Comparison of ENCODE assay signal across 13 cellular contexts in genomic region chr12:55725556-55725955, GRCh38. TPM values are rescaled to one million over a fixed set of nuclear protein-coding genes. Genes with fewer than 3 reads are reported as not detected.
A peak's percentile ranks its signal among the peaks of the same experiment; 100 is the strongest.
DNase-seq lines count a peak whose midpoint lies in the region; ATAC-seq and TF ChIP-seq lines count a peak whose summit lies in the region.
"Had no signal": no experiment of that assay in that cellular context is flagged by ENCODE, and none has a peak within 500 bp of the region (broad histone marks: within the 10 kb centered on the region; RNA-seq: fewer than 3 reads in every experiment).

No MANE protein-coding gene starts in this region.

- H3K4me3 ChIP-seq in AG04450 (ENCODE audit: low read depth, low read length) (peak overlapping the region; percentile 99), adipocyte (ENCODE audit: low read length) (peak overlapping the region; percentile 97)
- H3K4me3 ChIP-seq: colonic mucosa, SJSA1 had no signal

- H3K4me1 Mint-ChIP-seq in natural killer cell: peaks cover 41 to 52% of the 10 kb centered on the region in 2 donors

- H3K27me3 ChIP-seq in AG04450 (ENCODE audit: control insufficient read depth, insufficient read depth, low read length) (no peaks in the 10 kb centered on the region), adipocyte (replicated peaks; ENCODE audit: control insufficient read depth, insufficient read depth, low read length) (no peaks in the 10 kb centered on the region)
- H3K27me3 ChIP-seq: colonic mucosa, SJSA1 had no signal

- peak overlapping the region; percentile 31 for H3K27ac ChIP-seq in AG04450 (ENCODE audit: low read depth, low read length)
- H3K27ac ChIP-seq: colonic mucosa, SJSA1 had no signal

- DNase-seq in AG04450 (ENCODE audit: low read depth, low spot score) (no peak), adipocyte (ENCODE audit: low read depth) (no peak), natural killer cell (no peak), SW480 (ENCODE audit: low spot score) (no peak), NCI-H1930 (lab: John Stamatoyannopoulos, UW) (no peak)
- DNase-seq: activated CD4-positive, alpha-beta T cell treated with anti-CD3 and anti-CD28 coated beads for 1 hour; colonic mucosa; mesendoderm; NCI-H526; stimulated activated CD4-positive, alpha-beta T cell treated with anti-CD3 and anti-CD28 coated beads, Interleukin-15, amount 100 ng/mL, for 24 hours; stimulated activated naive CD8-positive, alpha-beta T cell treated with anti-CD3 and anti-CD28 coated beads, Interleukin-15, Interleukin-2, amounts not matched to agents 100 U/mL and 50 U/mL, for 24 hours had no signal

- no peaks in the 10 kb centered on the region for H3K27me3 Mint-ChIP-seq in natural killer cell (ENCODE audit: low read depth in 2 of 2)

- ATAC-seq in natural killer cell (no peak), GM19467 (IDR thresholded peaks at IDR 0.05; ENCODE audit: unreplicated experiment) (no peak)
- ATAC-seq: stimulated activated naive CD8-positive, alpha-beta T cell treated with anti-CD3 and anti-CD28 coated beads, Interleukin-15, Interleukin-2, amounts not matched to agents 100 U/mL and 50 U/mL, for 24 hours had no signal

- TF ChIP-seq CTCF in AG04450 (IDR thresholded peaks at IDR 0.05; ENCODE audit: low read depth, low read length) (no peak), natural killer cell (IDR thresholded peaks at IDR 0.05) (no peak)

- peak overlapping the region; percentile 99 for H3K9ac ChIP-seq in adipocyte (ENCODE audit: low read length)

- H3K9me3 Mint-ChIP-seq in natural killer cell: no peaks in the 10 kb centered on the region

- POLR2A ChIA-PET in AG04450 (lab: Yijun Ruan, JAX): no interaction called here

- H3K27ac Mint-ChIP-seq in natural killer cell: peak overlapping the region; percentile 56 to 95

- peak overlapping the region; percentile 59 for H3K4me3 Mint-ChIP-seq in natural killer cell

- peaks cover 35% of the 10 kb centered on the region for H3K36me3 ChIP-seq in adipocyte (ENCODE audit: control insufficient read depth, insufficient read depth, low read length, severe bottlenecking)
- H3K36me3 ChIP-seq: colonic mucosa had no signal

- peaks cover 55% of the 10 kb centered on the region for H3K4me1 ChIP-seq in adipocyte (ENCODE audit: control insufficient read depth, insufficient read depth, low read length)

- H3K9me3 ChIP-seq in AG04450 (ENCODE audit: control insufficient read depth, insufficient read depth, low read length): no peaks in the 10 kb centered on the region; the same call in 1 of the 2 replicates
- no peaks in the 10 kb centered on the region for H3K9me3 ChIP-seq in adipocyte (ENCODE audit: control insufficient read depth, low read length)
- H3K9me3 ChIP-seq: colonic mucosa, SJSA1 had no signal

- intact Hi-C loops in natural killer cell (cut with micrococcal nuclease): loop anchor here (5.0 kb wide), 1 partner anchor 207 kb away; the partner anchor contains the start of gene DGKA

- peaks cover 10% of the 10 kb centered on the region for H3K36me3 Mint-ChIP-seq in natural killer cell

- CTCF ChIA-PET in AG04450 (lab: Charles Lee): interaction anchor here (0.8 to 2.1 kb wide), 5 partner anchors 10 to 79 kb away, joined by 3 to 17 read pairs (median 3); partner anchors contain the start of gene BLOC1S1

RNA-seq across cellular contexts. Expression of gene CD63, which starts 3.3 kb away (rescaled TPM):
- 1,757 and 1,955 TPM in 2 replicates for polyA plus RNA-seq in AG04450 (2011; rRNA removed)
- polyA minus RNA-seq in AG04450 (2011; rRNA and poly(A)+ RNA removed): 793 and 860 TPM in 2 replicates
- total RNA-seq in natural killer cell: 100 to 1,000 TPM; 296 to 441 (median 319) TPM

RNA-seq across cellular contexts. Expression of gene RDH5, which starts 5.4 kb away (rescaled TPM):
- 4.9 and 5.2 TPM in 2 replicates for polyA plus RNA-seq in AG04450 (2011; rRNA removed)
- 4.2 and 7.1 TPM in 2 replicates for polyA minus RNA-seq in AG04450 (2011; rRNA and poly(A)+ RNA removed)
- total RNA-seq in natural killer cell: 10 to 100 TPM in 2 of 3 donors, 1 to 10 TPM in 1; 9.6 to 19.0 (median 10.1) TPM

RNA-seq across cellular contexts. Expression of gene BLOC1S1, which starts 9.7 kb away (rescaled TPM):
- 132 and 155 TPM in 2 replicates for polyA plus RNA-seq in AG04450 (2011; rRNA removed)
- 58.0 and 72.8 TPM in 2 replicates for polyA minus RNA-seq in AG04450 (2011; rRNA and poly(A)+ RNA removed)
- total RNA-seq in natural killer cell: 10 to 100 TPM; 75.8 to 83.7 (median 81.0) TPM

RNA-seq across cellular contexts. Expression of gene GDF11, which starts 17.4 kb away (rescaled TPM):
- 4.2 and 6.7 TPM in 2 replicates for polyA plus RNA-seq in AG04450 (2011; rRNA removed)
- polyA minus RNA-seq in AG04450 (2011; rRNA and poly(A)+ RNA removed): 7.5 and 10.6 TPM in 2 replicates
- 10 to 100 TPM in 2 of 3 donors, 1 to 10 TPM in 1; 9.2 to 12.1 (median 10.2) TPM for total RNA-seq in natural killer cell

RNA-seq across cellular contexts. Expression of gene ITGA7, which starts 17.9 kb away (rescaled TPM):
- 9.1 and 12.2 TPM in 2 replicates for polyA plus RNA-seq in AG04450 (2011; rRNA removed)
- polyA minus RNA-seq in AG04450 (2011; rRNA and poly(A)+ RNA removed): 8.0 and 8.8 TPM in 2 replicates
- 1 to 10 TPM; 2.8 to 4.6 (median 4.3) TPM for total RNA-seq in natural killer cell
